In the genomic region with DNA sequence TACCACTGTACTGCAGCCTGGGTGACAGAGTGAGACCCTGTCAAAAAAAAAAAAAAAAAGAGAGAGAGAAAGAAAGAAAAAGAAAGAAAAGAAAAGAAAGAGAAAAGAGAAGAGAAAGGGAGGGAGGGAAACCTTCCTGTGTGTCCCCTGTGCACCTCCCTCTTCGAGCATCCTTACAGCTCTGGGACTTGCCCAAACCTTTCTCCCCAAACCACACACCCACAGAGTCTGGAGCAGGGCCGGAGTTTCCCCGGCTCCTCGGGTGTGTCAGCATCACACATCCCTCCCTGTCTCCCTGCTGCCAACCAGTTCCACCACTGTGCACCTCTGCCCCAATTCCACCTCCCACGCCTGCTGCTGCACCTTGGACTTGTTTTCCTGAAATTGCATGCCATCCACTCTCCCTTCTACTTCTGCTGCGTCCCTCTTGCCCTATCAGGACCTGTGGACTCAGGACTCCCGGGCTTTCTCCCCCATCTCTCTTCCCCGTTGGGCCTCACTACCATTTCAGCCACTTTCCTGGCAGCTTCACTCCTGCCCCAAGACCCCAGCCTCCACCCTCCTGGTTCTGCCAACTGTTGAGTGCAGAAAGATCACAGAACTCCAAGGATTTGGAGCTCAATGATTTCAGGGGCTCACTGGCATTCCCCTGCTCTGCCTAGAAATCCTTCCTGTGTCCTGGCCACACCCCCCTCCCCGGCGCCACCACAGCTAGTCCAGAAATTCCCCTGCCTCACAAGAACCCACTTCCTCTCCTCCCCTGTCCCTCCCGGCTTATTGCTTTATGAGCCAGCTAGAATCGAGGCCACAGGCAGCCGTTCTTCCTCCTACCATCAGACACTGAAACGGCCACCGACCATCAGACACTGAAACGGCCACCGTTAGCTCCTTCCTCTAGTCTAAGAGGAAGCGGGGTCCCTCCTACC, we compare ENCODE assay signal across 9 cellular contexts. TPM values are rescaled to one million over a fixed set of nuclear protein-coding genes. Genes with fewer than 3 reads are reported as not detected.
A peak's percentile ranks its signal among the peaks of the same experiment; 100 is the strongest.
DNase-seq lines count a peak whose midpoint lies in the region; ATAC-seq, FAIRE-seq and TF ChIP-seq lines count a peak whose summit lies in the region.
"Had no signal": no experiment of that assay in that cellular context is flagged by ENCODE, and none has a peak within 500 bp of the region (broad histone marks: within the 10 kb centered on the region; RNA-seq: fewer than 3 reads in every experiment).

No MANE protein-coding gene starts in this region.

- H4K20me1 ChIP-seq in OCI-LY3 (ENCODE audit: insufficient read depth, low read length) (no peaks in the 10 kb centered on the region), GM12878 (ENCODE audit: control insufficient read depth, insufficient read depth) (no peaks in the 10 kb centered on the region)

- in situ Hi-C loops in GM12878 (cut with MboI), result no loop called here

- DNase-seq in GM18507 (ENCODE audit: extremely low spot score, insufficient read length, low read depth), result peak; percentile 35
- peak; percentile 45 for DNase-seq in GM12878 (ENCODE audit: low read depth, low spot score)
- DNase-seq in lung (ENCODE audit: low spot score), result no peak
- DNase-seq in thyroid gland, result no peak
- DNase-seq in DMS53 treated with DMSO at 0.1 percent for 48 hours (lab: John Stamatoyannopoulos, UW; ENCODE audit: unreplicated experiment), result no peak
- no peak for DNase-seq in NCI-H2029 (lab: John Stamatoyannopoulos, UW)
- DNase-seq in NCI-H1417 treated with DMSO at 0.1 percent for 48 hours (lab: John Stamatoyannopoulos, UW), result no peak

- H3K4me2 ChIP-seq in OCI-LY3 (ENCODE audit: low read length), result peak overlapping the region; percentile 49
- H3K4me2 ChIP-seq in GM12878 (ENCODE audit: control insufficient read depth, insufficient read depth), result peak overlapping the region; percentile 85

- ATAC-seq in GM12878, result peak; percentile 88
- ATAC-seq in lung (ENCODE audit: insufficient read depth, low FRiP score), result peak; percentile 42

- FAIRE-seq in GM18507 (lab: Jason Lieb, UNC) (peak; percentile 92), GM12878 (lab: Jason Lieb, UNC) (peak; percentile 57)

- peaks cover 14% of the 10 kb centered on the region for H3K4me1 ChIP-seq in OCI-LY3 (ENCODE audit: low read length)
- peaks cover 20% of the 10 kb centered on the region for H3K4me1 ChIP-seq in GM12878 (ENCODE audit: control insufficient read depth, insufficient read depth, low read length)
- H3K4me1 ChIP-seq in lung (ENCODE audit: control insufficient read depth in 2 of 2, insufficient read depth in 2 of 2, low read length in 2 of 2), result peaks cover 0 to 4% of the 10 kb centered on the region in 2 donors
- peaks cover 0 to 7% of the 10 kb centered on the region in 2 donors for H3K4me1 ChIP-seq in thyroid gland

- H3K9ac ChIP-seq in OCI-LY3 (ENCODE audit: low read length) (no peak overlapping the region), GM12878 (ENCODE audit: control insufficient read depth, insufficient read depth, low read length) (peak overlapping the region; percentile 53)

- SMC1A ChIA-PET in GM12878 (lab: Charles Lee; ENCODE audit: uncharacterized antibody, unreplicated experiment), result interaction anchor here (0.6 to 1.9 kb wide), 9 partner anchors 9 to 93 kb away, joined by 3 to 10 read pairs (median 3); partner anchors contain the start of genes ACOX1, MRPL38 and TEN1

- H3K36me3 ChIP-seq in OCI-LY3 (replicated peaks; ENCODE audit: low read depth, low read length) (peaks cover 6% of the 10 kb centered on the region), GM12878 (ENCODE audit: control insufficient read depth in 2 of 2, insufficient read depth in 2 of 2, low read length in 1 of 2) (peaks cover 3% of the 10 kb centered on the region in 2 experiments; a peak in 2 of 4 replicates), lung (ENCODE audit: control insufficient read depth in 2 of 2, insufficient read depth in 2 of 2, low read length in 2 of 2) (peaks cover 0 to 11% of the 10 kb centered on the region in 2 donors), thyroid gland (no peaks in the 10 kb centered on the region)

- TF ChIP-seq RAD21 in GM12878 (IDR thresholded peaks at IDR 0.05; ENCODE audit: insufficient read depth, low read depth, low read length), result no peak

- H3K27me3 ChIP-seq in OCI-LY3 (ENCODE audit: low read depth, low read length) (no peaks in the 10 kb centered on the region), GM12878 (replicated peaks in 1 of 2; ENCODE audit: control insufficient read depth in 2 of 2, insufficient read depth in 2 of 2, low read length in 1 of 2) (no peaks in the 10 kb centered on the region), lung (ENCODE audit: control insufficient read depth, insufficient read depth) (no peaks in the 10 kb centered on the region), thyroid gland (no peaks in the 10 kb centered on the region)

- CTCF ChIA-PET in GM12878 (lab: Yijun Ruan, JAX), result interaction anchor here (0.7 to 10.7 kb wide), 14 partner anchors 9 to 453 kb away, joined by 3 to 70 read pairs (median 4); partner anchors contain the start of genes EXOC7, MRPL38 and WBP2

- no peak overlapping the region for H3K27ac ChIP-seq in OCI-LY3 (ENCODE audit: low read length)
- H3K27ac ChIP-seq in GM12878 (ENCODE audit: control insufficient read depth, insufficient read depth), result peak overlapping the region; percentile 84
- H3K27ac ChIP-seq in lung (ENCODE audit: low read depth in 1 of 2, low read length in 1 of 2), result peak overlapping the region in 1 of 2 donors; percentile 23
- H3K27ac ChIP-seq in thyroid gland, result no peak overlapping the region

- POLR2A ChIA-PET in GM12878 (lab: Charles Lee), result interaction anchor here (0.6 to 2.9 kb wide), 10 partner anchors 8 to 333 kb away, joined by 3 to 24 read pairs (median 4); partner anchors contain the start of genes ACOX1, FBF1, TEN1 and WBP2

- H3K79me2 ChIP-seq in OCI-LY3 (ENCODE audit: low read length) (no peaks in the 10 kb centered on the region), GM12878 (ENCODE audit: control insufficient read depth, insufficient read depth, low read length) (no peaks in the 10 kb centered on the region)

- H3K4me3 ChIP-seq in OCI-LY3 (ENCODE audit: low read length), result no peak overlapping the region
- H3K4me3 ChIP-seq in GM12878, result peak overlapping the region; percentile 45; the same call in 1 of the 2 replicates
- no peak overlapping the region for H3K4me3 ChIP-seq in lung
- H3K4me3 ChIP-seq in thyroid gland (replicated peaks in 1 of 3), result no peak overlapping the region

- no peak for TF ChIP-seq CTCF in OCI-LY3 (IDR thresholded peaks at IDR 0.05; ENCODE audit: low read depth, low read length)
- no peak for TF ChIP-seq CTCF in GM12878 (IDR thresholded peaks at IDR 0.05 in 2 of 3, conservative IDR thresholded peaks at IDR 0.05 in 1 of 3; ENCODE audit: control insufficient read depth in 2 of 3, extremely low read depth in 1 of 3, insufficient read depth in 1 of 3, low read depth in 3 of 3, low read length in 3 of 3)
- TF ChIP-seq CTCF in lung (IDR thresholded peaks at IDR 0.05; ENCODE audit: control extremely low read depth, extremely low read depth), result no peak
- TF ChIP-seq CTCF in thyroid gland (IDR thresholded peaks at IDR 0.05), result no peak

- no peak for TF ChIP-seq POLR2A in GM12878 (IDR thresholded peaks at IDR 0.05; ENCODE audit: low read depth, low read length)
- TF ChIP-seq POLR2A in thyroid gland (IDR thresholded peaks at IDR 0.05), result no peak

- intact Hi-C loops in GM12878 (cut with micrococcal nuclease; ENCODE audit: unreplicated experiment) (loop anchor here (5.0 kb wide), 1 partner anchor 55 kb away; the partner anchor contains the start of gene FBF1), thyroid gland (cut with DNase I) (no loop called here)

- no peak for TF ChIP-seq EP300 in GM12878 (IDR thresholded peaks at IDR 0.05; ENCODE audit: borderline replicate concordance in 1 of 2, control insufficient read depth in 1 of 2, low read depth in 2 of 2, low read length in 2 of 2)

- H3K9me3 ChIP-seq in OCI-LY3 (ENCODE audit: insufficient read depth, low read length), result no peaks in the 10 kb centered on the region
- H3K9me3 ChIP-seq in GM12878 (replicated peaks; ENCODE audit: control insufficient read depth, insufficient read depth, low read length), result no peaks in the 10 kb centered on the region
- H3K9me3 ChIP-seq in lung (ENCODE audit: control insufficient read depth in 2 of 2, insufficient read depth in 1 of 2, low read length in 1 of 2), result no peaks in the 10 kb centered on the region
- no peaks in the 10 kb centered on the region for H3K9me3 ChIP-seq in thyroid gland

- WGBS in GM12878 (ENCODE audit: insufficient coverage, insufficient replicate concordance, low lambda C conversion rate, missing lambda C conversion rate), result 11% methylated on average over 18 of the region's 18 CpGs
- 14 to 24% methylated on average over 18 of the region's 18 CpGs for WGBS in lung, 2 donors
- 61 to 67% methylated on average over 18 of the region's 18 CpGs for WGBS in thyroid gland, 2 donors

- H2AFZ ChIP-seq in OCI-LY3 (ENCODE audit: low read depth, low read length) (peak overlapping the region; percentile 52; the same call in 1 of the 2 replicates), GM12878 (ENCODE audit: control insufficient read depth, low read depth, low read length) (peak overlapping the region; percentile 66)

- BruUV-seq in GM12878 (replicated peaks; lab: Mats Ljungman, UMichigan), result no TSS peak

- RAD21 ChIA-PET in GM12878 (lab: Charles Lee; ENCODE audit: unreplicated experiment), result interaction anchor here (0.5 to 2.5 kb wide), 11 partner anchors 7 to 211 kb away, joined by 3 to 11 read pairs (median 4); partner anchors contain the start of genes ACOX1, FBF1, MRPL38 and TEN1

RNA-seq across cellular contexts. Expression of gene CDK3, which starts 3.7 kb away (rescaled TPM):
- total RNA-seq in GM12878 (2013; cell fraction: nucleolus; rRNA removed), result 5.8 and 7.3 TPM in 2 replicates
- total RNA-seq in GM12878 (2014; rRNA removed), result 1.1 and 1.6 TPM in 2 replicates
- total RNA-seq in GM12878 (2014; rRNA removed; fragmentation: Illumina TruSeq; extraction: Trizol), result 3.5 and 4.0 TPM in 2 replicates
- 5.3 and 6.9 TPM in 2 replicates for total RNA-seq in GM12878 (2021)
- polyA plus RNA-seq in GM12878 (2011; ENCODE audit: low read depth), result 2.2 TPM
- 4.1 and 7.0 TPM in 2 replicates for polyA plus RNA-seq in GM12878 (2011; rRNA removed)
- polyA plus RNA-seq in GM12878 (2011; cell fraction: cytosol; rRNA removed), result 8.2 and 12.7 TPM in 2 replicates
- 62.4 and 67.3 TPM in 2 replicates for polyA plus RNA-seq in GM12878 (2011; cell fraction: nucleus; rRNA removed)
- polyA plus RNA-seq in GM12878 (2012), result 4.9 and 5.6 TPM in 2 replicates
- 3.4 and 5.2 TPM in 2 replicates for polyA plus RNA-seq in GM12878 (2014; fragmentation: Illumina TruSeq; extraction: Trizol)
- 1 to 10 TPM; 1.3 to 1.6 TPM for polyA plus RNA-seq in GM12878 (2014; fragmentation: Nextera tagmentation; extraction: Ambion mirVana)
- 7.1 and 7.9 TPM in 2 replicates for polyA plus RNA-seq in GM12878 (2014; rRNA removed)
- 1 to 10 TPM; 3.5 to 4.5 TPM for polyA plus RNA-seq in GM12878 (2016; fragmentation: Nextera tagmentation; extraction: Ambion mirVana)
- polyA minus RNA-seq in GM12878 (2011; rRNA and poly(A)+ RNA removed), result 2.8 and 3.1 TPM in 2 replicates
- polyA minus RNA-seq in GM12878 (2011; cell fraction: cytosol; rRNA and poly(A)+ RNA removed), result not detected in 2 replicates
- polyA minus RNA-seq in GM12878 (2011; cell fraction: nucleus; rRNA and poly(A)+ RNA removed), result 1.2 and 1.4 TPM in 2 replicates
- total RNA-seq in lung, result 1 to 10 TPM; 7.8 TPM
- 10 to 100 TPM in 1 of 2 donors, 1 to 10 TPM in 1; 7.3 to 15.7 TPM for polyA plus RNA-seq in lung
- 1 to 10 TPM; 3.1 to 9.7 (median 9.3) TPM for total RNA-seq in thyroid gland

RNA-seq across cellular contexts. Expression of gene TEN1, which starts 17.9 kb away (rescaled TPM):
- 13.9 and 15.2 TPM in 2 replicates for total RNA-seq in GM12878 (2013; cell fraction: nucleolus; rRNA removed)
- total RNA-seq in GM12878 (2014; rRNA removed), result 18.2 and 20.2 TPM in 2 replicates
- total RNA-seq in GM12878 (2014; rRNA removed; fragmentation: Illumina TruSeq; extraction: Trizol), result 15.1 and 15.6 TPM in 2 replicates
- total RNA-seq in GM12878 (2021), result 19.1 and 20.8 TPM in 2 replicates
- polyA plus RNA-seq in GM12878 (2011; ENCODE audit: low read depth), result 13.4 TPM
- polyA plus RNA-seq in GM12878 (2011; rRNA removed), result 11.2 and 18.9 TPM in 2 replicates
- polyA plus RNA-seq in GM12878 (2011; cell fraction: cytosol; rRNA removed), result 27.6 and 44.7 TPM in 2 replicates
- polyA plus RNA-seq in GM12878 (2011; cell fraction: nucleus; rRNA removed), result 48.1 and 50.7 TPM in 2 replicates
- polyA plus RNA-seq in GM12878 (2012), result 21.5 and 24.1 TPM in 2 replicates
- 1.3 and 9.8 TPM in 2 replicates for polyA plus RNA-seq in GM12878 (2014; fragmentation: Illumina TruSeq; extraction: Trizol)
- 1 to 10 TPM; 1.1 to 5.4 TPM for polyA plus RNA-seq in GM12878 (2014; fragmentation: Nextera tagmentation; extraction: Ambion mirVana)
- 33.1 and 35.9 TPM in 2 replicates for polyA plus RNA-seq in GM12878 (2014; rRNA removed)
- polyA plus RNA-seq in GM12878 (2016; fragmentation: Nextera tagmentation; extraction: Ambion mirVana), result 10 to 100 TPM; 16.6 to 23.0 TPM
- polyA minus RNA-seq in GM12878 (2011; rRNA and poly(A)+ RNA removed), result 11.5 and 16.8 TPM in 2 replicates
- 2.5 TPM in 1 of 2 replicates, not detected in the other for polyA minus RNA-seq in GM12878 (2011; cell fraction: cytosol; rRNA and poly(A)+ RNA removed)
- polyA minus RNA-seq in GM12878 (2011; cell fraction: nucleus; rRNA and poly(A)+ RNA removed), result 2.2 TPM in 2 replicates
- 10 to 100 TPM; 20.6 to 25.8 TPM for total RNA-seq in lung
- polyA plus RNA-seq in lung, result 10 to 100 TPM; 32.1 to 33.5 TPM
- 10 to 100 TPM in 3 of 4 donors, 1 to 10 TPM in 1; 9.5 to 24.2 (median 15.3) TPM for total RNA-seq in thyroid gland

RNA-seq across cellular contexts. Expression of gene ACOX1, which starts 18.0 kb away (rescaled TPM):
- total RNA-seq in GM12878 (2013; cell fraction: nucleolus; rRNA removed), result 28.4 and 30.0 TPM in 2 replicates
- total RNA-seq in GM12878 (2014; rRNA removed), result 20.8 and 25.1 TPM in 2 replicates
- total RNA-seq in GM12878 (2014; rRNA removed; fragmentation: Illumina TruSeq; extraction: Trizol), result 19.9 and 21.0 TPM in 2 replicates
- 26.2 and 26.7 TPM in 2 replicates for total RNA-seq in GM12878 (2021)
- 30.3 TPM for polyA plus RNA-seq in GM12878 (2011; ENCODE audit: low read depth)
- polyA plus RNA-seq in GM12878 (2011; rRNA removed), result 20.9 and 24.8 TPM in 2 replicates
- 19.4 and 20.6 TPM in 2 replicates for polyA plus RNA-seq in GM12878 (2011; cell fraction: cytosol; rRNA removed)
- 14.0 and 15.4 TPM in 2 replicates for polyA plus RNA-seq in GM12878 (2011; cell fraction: nucleus; rRNA removed)
- polyA plus RNA-seq in GM12878 (2012), result 10.4 and 12.5 TPM in 2 replicates
- polyA plus RNA-seq in GM12878 (2014; fragmentation: Illumina TruSeq; extraction: Trizol), result 13.3 and 16.4 TPM in 2 replicates
- polyA plus RNA-seq in GM12878 (2014; fragmentation: Nextera tagmentation; extraction: Ambion mirVana), result 10 to 100 TPM in 1 of 2 experiments, 1 to 10 TPM in 1; 6.5 to 12.3 TPM
- 12.1 and 14.2 TPM in 2 replicates for polyA plus RNA-seq in GM12878 (2014; rRNA removed)
- polyA plus RNA-seq in GM12878 (2016; fragmentation: Nextera tagmentation; extraction: Ambion mirVana), result 10 to 100 TPM; 22.2 to 22.7 TPM
- polyA minus RNA-seq in GM12878 (2011; rRNA and poly(A)+ RNA removed), result 59.1 and 72.9 TPM in 2 replicates
- polyA minus RNA-seq in GM12878 (2011; cell fraction: cytosol; rRNA and poly(A)+ RNA removed), result 29.2 and 30.6 TPM in 2 replicates
- polyA minus RNA-seq in GM12878 (2011; cell fraction: nucleus; rRNA and poly(A)+ RNA removed), result 16.4 and 25.0 TPM in 2 replicates
- total RNA-seq in lung, result 10 to 100 TPM; 69.4 to 80.1 TPM
- polyA plus RNA-seq in lung, result 10 to 100 TPM; 19.9 to 22.4 TPM
- total RNA-seq in thyroid gland, result 100 to 1,000 TPM in 1 of 4 donors, 10 to 100 TPM in 3; 59.6 to 102 (median 75.5) TPM

RNA-seq across cellular contexts. Expression of gene EVPL, which starts 30.2 kb away (rescaled TPM):
- not detected in 2 replicates for total RNA-seq in GM12878 (2013; cell fraction: nucleolus; rRNA removed)
- total RNA-seq in GM12878 (2014; rRNA removed) (not detected in 2 replicates), GM12878 (2014; rRNA removed; fragmentation: Illumina TruSeq; extraction: Trizol) (not detected in 2 replicates), GM12878 (2021) (0.03 TPM in 2 replicates), lung (10 to 100 TPM; 34.1 to 38.4 TPM), thyroid gland (10 to 100 TPM; 14.8 to 33.4 (median 23.3) TPM)
- polyA plus RNA-seq in GM12878 (2011; ENCODE audit: low read depth), result not detected
- polyA plus RNA-seq in GM12878 (2011; rRNA removed) (not detected in 2 replicates), GM12878 (2014; fragmentation: Illumina TruSeq; extraction: Trizol) (not detected in 2 replicates), GM12878 (2014; fragmentation: Nextera tagmentation; extraction: Ambion mirVana) (not detected), GM12878 (2014; rRNA removed) (0.01 TPM in 1 of 2 replicates, not detected in the other), GM12878 (2016; fragmentation: Nextera tagmentation; extraction: Ambion mirVana) (not detected), lung (10 to 100 TPM; 10.9 to 36.0 TPM)
- polyA plus RNA-seq in GM12878 (2011; cell fraction: cytosol; rRNA removed), result not detected in 2 replicates
- not detected in 2 replicates for polyA plus RNA-seq in GM12878 (2011; cell fraction: nucleus; rRNA removed)
- 0.03 TPM in 1 of 2 replicates, not detected in the other for polyA plus RNA-seq in GM12878 (2012)
- not detected in 2 replicates for polyA minus RNA-seq in GM12878 (2011; rRNA and poly(A)+ RNA removed)
- polyA minus RNA-seq in GM12878 (2011; cell fraction: cytosol; rRNA and poly(A)+ RNA removed), result not detected in 2 replicates
- not detected in 2 replicates for polyA minus RNA-seq in GM12878 (2011; cell fraction: nucleus; rRNA and poly(A)+ RNA removed)
- total RNA-seq: lung microvascular endothelial cell had no signal

RNA-seq across cellular contexts. Expression of gene FBF1, which starts 56.1 kb away (rescaled TPM):
- 17.4 and 18.4 TPM in 2 replicates for total RNA-seq in GM12878 (2013; cell fraction: nucleolus; rRNA removed)
- total RNA-seq in GM12878 (2014; rRNA removed), result 11.2 and 13.3 TPM in 2 replicates
- total RNA-seq in GM12878 (2014; rRNA removed; fragmentation: Illumina TruSeq; extraction: Trizol), result 5.8 and 6.5 TPM in 2 replicates
- total RNA-seq in GM12878 (2021), result 10.4 and 11.3 TPM in 2 replicates
- 3.5 TPM for polyA plus RNA-seq in GM12878 (2011; ENCODE audit: low read depth)
- polyA plus RNA-seq in GM12878 (2011; rRNA removed), result 0.88 and 2.2 TPM in 2 replicates
- polyA plus RNA-seq in GM12878 (2011; cell fraction: cytosol; rRNA removed), result 1.3 and 2.4 TPM in 2 replicates
- 11.6 and 12.5 TPM in 2 replicates for polyA plus RNA-seq in GM12878 (2011; cell fraction: nucleus; rRNA removed)
- polyA plus RNA-seq in GM12878 (2012), result 4.8 and 5.2 TPM in 2 replicates
- polyA plus RNA-seq in GM12878 (2014; fragmentation: Illumina TruSeq; extraction: Trizol), result 1.2 and 4.2 TPM in 2 replicates
- polyA plus RNA-seq in GM12878 (2014; fragmentation: Nextera tagmentation; extraction: Ambion mirVana), result under 1 TPM; 0.29 to 0.35 TPM
- 10.1 and 10.7 TPM in 2 replicates for polyA plus RNA-seq in GM12878 (2014; rRNA removed)
- 10 to 100 TPM in 1 of 2 experiments, 1 to 10 TPM in 1; 8.1 to 15.0 TPM for polyA plus RNA-seq in GM12878 (2016; fragmentation: Nextera tagmentation; extraction: Ambion mirVana)
- polyA minus RNA-seq in GM12878 (2011; rRNA and poly(A)+ RNA removed), result 3.0 and 4.8 TPM in 2 replicates
- 1.7 and 1.9 TPM in 2 replicates for polyA minus RNA-seq in GM12878 (2011; cell fraction: cytosol; rRNA and poly(A)+ RNA removed)
- 5.7 and 7.6 TPM in 2 replicates for polyA minus RNA-seq in GM12878 (2011; cell fraction: nucleus; rRNA and poly(A)+ RNA removed)
- 10 to 100 TPM; 14.5 to 18.7 TPM for total RNA-seq in lung
- 10 to 100 TPM in 1 of 2 donors, 1 to 10 TPM in 1; 4.6 to 11.6 TPM for polyA plus RNA-seq in lung
- 10 to 100 TPM; 41.7 to 49.7 (median 43.4) TPM for total RNA-seq in thyroid gland

Comparison
In these comparisons a context has a peak if more than half of its experiments do, and no peak if none do; other contexts are left out.
1. DNase-seq: peak in GM18507 (single experiment) and GM12878 (single experiment); none in lung (single experiment), thyroid gland (0 of 2), DMS53 treated with DMSO at 0.1 percent for 48 hours (single experiment), NCI-H2029 (single experiment) and NCI-H1417 treated with DMSO at 0.1 percent for 48 hours (single experiment).